In genomic region chr5:55463613-55464012, GRCh38 we compare ENCODE assay signal across 24 cellular contexts.
A peak's percentile ranks its signal among the peaks of the same experiment; 100 is the strongest.
DNase-seq lines count a peak whose midpoint lies in the region; ATAC-seq, FAIRE-seq and TF ChIP-seq lines count a peak whose summit lies in the region.
"Had no signal": no experiment of that assay in that cellular context is flagged by ENCODE, and none has a peak within 500 bp of the region (broad histone marks: within the 10 kb centered on the region; RNA-seq: fewer than 3 reads in every experiment).

No MANE protein-coding gene starts in this region.

- FAIRE-seq in A549 (lab: Jason Lieb, UNC) (no peak), frontal cortex (lab: Jason Lieb, UNC) (peak; percentile 43)
- FAIRE-seq: A204.1, D721Med, GM12891, GM18507, H1 had no signal

- CTCF ChIA-PET in A549 (lab: Yijun Ruan, JAX) (no interaction called here), HEK293 (lab: Yijun Ruan, JAX) (interaction anchor here (1.2 kb wide), 1 partner anchor 227 kb away, joined by 3 read pairs; no protein-coding TSS in a partner anchor)

- H3K4me1 ChIP-seq in A549: 0 out of 3 replicates have a peak, but pooled peaks cover 2% of the 10 kb centered on the region
- H3K4me1 ChIP-seq in HEK293 (ENCODE audit: control insufficient read depth, insufficient read depth, low read length): 0 out of 2 replicates have a peak, but pooled peaks cover 3% of the 10 kb centered on the region
- H3K4me1 ChIP-seq: BE2C; BLaER1 treated with 17β-estradiol and CSF1 and Interleukin-3, amounts not matched to agents 10 nM and 100 nM had no signal

- TF ChIP-seq POLR2A in A549 (IDR thresholded peaks at IDR 0.05; ENCODE audit: low read length): no peak

- intact Hi-C loops in sciatic nerve (cut with DNase I): no loop called here

- no peak overlapping the region for H3K4me2 ChIP-seq in A549
- H3K4me2 ChIP-seq: BLaER1 treated with 17β-estradiol and CSF1 and Interleukin-3, amounts not matched to agents 10 nM and 100 nM had no signal

- no peak overlapping the region for H3K27ac ChIP-seq in A549
- H3K27ac ChIP-seq in HEK293 (ENCODE audit: extremely low read depth, low read depth, low read length): no peak overlapping the region
- H3K27ac ChIP-seq: 22Rv1; BLaER1 treated with 17β-estradiol and CSF1 and Interleukin-3, amounts not matched to agents 10 nM and 100 nM had no signal

- no peak for TF ChIP-seq RAD21 in A549 (conservative IDR thresholded peaks at IDR 0.05 in 1 of 2, IDR thresholded peaks at IDR 0.05 in 1 of 2)

- no peak for ATAC-seq in A549
- no peak for ATAC-seq in stimulated activated naive CD8-positive, alpha-beta T cell treated with anti-CD3 and anti-CD28 coated beads, Interleukin-15, Interleukin-2, amounts not matched to agents 100 U/mL and 50 U/mL, for 24 hours
- no peak for ATAC-seq in sciatic nerve

- WGBS in A549 (ENCODE audit: missing lambda C conversion rate): 90% methylated on average over 3 of the region's 3 CpGs

- H3K9me3 ChIP-seq in A549 (no peaks in the 10 kb centered on the region), HEK293 (ENCODE audit: control insufficient read depth, insufficient read depth, low read depth, low read length) (no peaks in the 10 kb centered on the region)
- H3K9me3 ChIP-seq: BE2C; BLaER1 treated with 17β-estradiol and CSF1 and Interleukin-3, amounts not matched to agents 10 nM and 100 nM had no signal

- no peak for DNase-seq in A549 (ENCODE audit: low read depth in 1 of 2, low spot score in 1 of 2)
- no peak for DNase-seq in frontal cortex (ENCODE audit: low spot score in 2 of 2)
- DNase-seq in stimulated activated naive CD8-positive, alpha-beta T cell treated with anti-CD3 and anti-CD28 coated beads, Interleukin-15, Interleukin-2, amounts not matched to agents 100 U/mL and 50 U/mL, for 24 hours: no peak
- DNase-seq in sciatic nerve (ENCODE audit: low spot score): no peak
- DNase-seq in stimulated activated CD4-positive, alpha-beta T cell treated with anti-CD3 and anti-CD28 coated beads, Interleukin-15, amount 100 ng/mL, for 24 hours: no peak
- DNase-seq: ACHN; AML-193; BE2C; CD4-positive, alpha-beta T cell; CD8-positive, alpha-beta memory T cell; DMS 273 treated with DMSO at 0.1 percent for 48 hours; DMS79; EL; GF-D8; H7; HCEC 1CT had no signal

- peaks cover 0 to 3% of the 10 kb centered on the region in 2 experiments; a peak in 1 of 3 replicates for H3K36me3 ChIP-seq in HEK293 (ENCODE audit: control insufficient read depth in 2 of 2, insufficient read depth in 1 of 2, low read length in 2 of 2)
- H3K36me3 ChIP-seq: BE2C; BLaER1 treated with 17β-estradiol and CSF1 and Interleukin-3, amounts not matched to agents 10 nM and 100 nM had no signal

- no peak overlapping the region for H3K4me3 ChIP-seq in A549
- H3K4me3 ChIP-seq in HEK293 (ENCODE audit: low read depth, low read length): no peak overlapping the region
- H3K4me3 ChIP-seq: BLaER1 treated with 17β-estradiol and CSF1 and Interleukin-3, amounts not matched to agents 10 nM and 100 nM had no signal

- POLR2A ChIA-PET in A549 (lab: Yijun Ruan, JAX): no interaction called here
- POLR2A ChIA-PET in HEK293 (lab: Yijun Ruan, JAX): no interaction called here

- TF ChIP-seq EP300 in A549 (IDR thresholded peaks at IDR 0.05): no peak

- TF ChIP-seq CTCF in A549 (IDR thresholded peaks at IDR 0.05) (no peak), HEK293 (tag by site-specific recombination; IDR thresholded peaks at IDR 0.05) (no peak)

TF ChIP-seq in A549, 52 proteins besides CTCF, POLR2A, EP300 and RAD21:
- no peak for TF ChIP-seq SREBF2 (IDR thresholded peaks at IDR 0.05)
- TF ChIP-seq ZC3H11A (IDR thresholded peaks at IDR 0.05): peak; percentile 90
TF ChIP-seq in A549: peak in this region for 1.

TF ChIP-seq in HEK293, 187 proteins besides CTCF, POLR2A, EP300 and RAD21 (continues in another document):
- TF ChIP-seq ZNF645 (tag by site-specific recombination; IDR thresholded peaks at IDR 0.05): no peak
- peak; percentile 94 for TF ChIP-seq ZNF560 (tag by site-specific recombination; IDR thresholded peaks at IDR 0.05; ENCODE audit: borderline replicate concordance)
- peak; percentile 46; the same call in 1 of the 2 replicates for TF ChIP-seq OVOL3 (tag by site-specific recombination; IDR thresholded peaks at IDR 0.05)
- peak; percentile 87; the same call in 1 of the 2 replicates for TF ChIP-seq ZNF354C (tag by site-specific recombination; IDR thresholded peaks at IDR 0.05; ENCODE audit: borderline replicate concordance, low read depth)
- no peak for TF ChIP-seq ZNF311 (tag by site-specific recombination; IDR thresholded peaks at IDR 0.05; ENCODE audit: borderline replicate concordance)
- no peak for TF ChIP-seq ZNF248 (tag by site-specific recombination; IDR thresholded peaks at IDR 0.05)
- TF ChIP-seq HOXA7 (CRISPR knock-in tag; IDR thresholded peaks at IDR 0.05; ENCODE audit: borderline replicate concordance): no peak
- 0 out of 2 replicates have a peak, but pooled peaks have one; percentile 39 for TF ChIP-seq WT1 (tag by site-specific recombination; IDR thresholded peaks at IDR 0.05)
- no peak for TF ChIP-seq GLI4 (tag by site-specific recombination; IDR thresholded peaks at IDR 0.05)
- TF ChIP-seq FEZF1 (tag by site-specific recombination; IDR thresholded peaks at IDR 0.05): no peak
- TF ChIP-seq ZNF239 (tag by site-specific recombination; IDR thresholded peaks at IDR 0.05): no peak
- no peak for TF ChIP-seq ZIC2 (tag by site-specific recombination; IDR thresholded peaks at IDR 0.05)
- TF ChIP-seq RBAK (tag by site-specific recombination; IDR thresholded peaks at IDR 0.05): 0 out of 2 replicates have a peak, but pooled peaks have one; percentile 67
- TF ChIP-seq PRDM10 (tag by site-specific recombination; IDR thresholded peaks at IDR 0.05): no peak
- no peak for TF ChIP-seq KLF10 (tag by site-specific recombination; IDR thresholded peaks at IDR 0.05)
- TF ChIP-seq ZNF704 (tag by site-specific recombination; IDR thresholded peaks at IDR 0.05): peak; percentile 66; the same call in 1 of the 2 replicates
- TF ChIP-seq ZNF155 (tag by site-specific recombination; IDR thresholded peaks at IDR 0.05): 0 out of 2 replicates have a peak, but pooled peaks have one; percentile 44
- no peak for TF ChIP-seq ZNF335 (tag by site-specific recombination; conservative IDR thresholded peaks at IDR 0.05)
- no peak for TF ChIP-seq ZNF624 (tag by site-specific recombination; IDR thresholded peaks at IDR 0.05)
- no peak for TF ChIP-seq ZFP41 (tag by site-specific recombination; IDR thresholded peaks at IDR 0.05; ENCODE audit: borderline replicate concordance)
- no peak for TF ChIP-seq ZFHX2 (tag by site-specific recombination; conservative IDR thresholded peaks at IDR 0.05)
- TF ChIP-seq REPIN1 (tag by site-specific recombination; IDR thresholded peaks at IDR 0.05; ENCODE audit: low read depth): no peak
- peak; percentile 80; the same call in 1 of the 2 replicates for TF ChIP-seq ZNF514 (tag by site-specific recombination; IDR thresholded peaks at IDR 0.05)
- TF ChIP-seq ZNF544 (tag by site-specific recombination; IDR thresholded peaks at IDR 0.05): no peak

Comparison
In these comparisons a context has a peak if more than half of its experiments do, and no peak if none do; other contexts are left out.
1. Of the 5 proteins assayed by ChIP-seq in both HEK293 and A549: peak only in HEK293: REST; only in A549: none; in both: none; in neither: 4.